In genomic region chr1:43688594-43689000, GRCh38 we compare ENCODE assay signal across 13 cellular contexts. TPM values are rescaled to one million over a fixed set of nuclear protein-coding genes. Genes with fewer than 3 reads are reported as not detected.
A peak's percentile ranks its signal among the peaks of the same experiment; 100 is the strongest.
DNase-seq lines count a peak whose midpoint lies in the region; ATAC-seq, FAIRE-seq and TF ChIP-seq lines count a peak whose summit lies in the region.
"Had no signal": no experiment of that assay in that cellular context is flagged by ENCODE, and none has a peak within 500 bp of the region (broad histone marks: within the 10 kb centered on the region; RNA-seq: fewer than 3 reads in every experiment).

No MANE protein-coding gene starts in this region.

- ATAC-seq in HG02970 (IDR thresholded peaks at IDR 0.05; ENCODE audit: low FRiP score, unreplicated experiment), result no peak
- ATAC-seq: activated CD8-positive, alpha-beta T cell treated with anti-CD3 and anti-CD28 coated beads, Interleukin-2, amount 10 ng/mL, durations not matched to agents 7 days and 5 days; HCT116 had no signal

- H3K9me3 Mint-ChIP-seq in astrocyte (ENCODE audit: unreplicated experiment), result no peaks in the 10 kb centered on the region

- H3K36me3 ChIP-seq in astrocyte (ENCODE audit: insufficient read depth, low read length), result peaks cover 76% of the 10 kb centered on the region

- H3K27me3 Mint-ChIP-seq in astrocyte (ENCODE audit: low read depth, unreplicated experiment), result no peaks in the 10 kb centered on the region

- no peak for TF ChIP-seq CTCF in astrocyte (IDR thresholded peaks at IDR 0.05; ENCODE audit: insufficient read depth, low read depth, low read length)
- TF ChIP-seq CTCF in GM10266 (IDR thresholded peaks at IDR 0.05; ENCODE audit: control insufficient read depth, insufficient read depth, low read depth, missing control alignments), result no peak

- H3K4me3 Mint-ChIP-seq in astrocyte (ENCODE audit: unreplicated experiment), result peak overlapping the region; percentile 40
- H3K4me3 Mint-ChIP-seq: activated CD8-positive, alpha-beta T cell treated with anti-CD3 and anti-CD28 coated beads, Interleukin-2, amount 10 ng/mL, durations not matched to agents 7 days and 5 days had no signal

- peaks cover 9% of the 10 kb centered on the region for H3K79me2 ChIP-seq in astrocyte (ENCODE audit: insufficient read depth, low read length)

- H3K4me2 ChIP-seq in astrocyte (ENCODE audit: low read length), result peak overlapping the region; percentile 3

- H3K9me3 ChIP-seq in astrocyte (ENCODE audit: insufficient read depth, low read depth, low read length), result no peaks in the 10 kb centered on the region

- H4K20me1 ChIP-seq in astrocyte (ENCODE audit: insufficient read depth, low read length), result peaks cover 76% of the 10 kb centered on the region

- peaks cover 72% of the 10 kb centered on the region for H3K36me3 Mint-ChIP-seq in astrocyte (ENCODE audit: low read depth, unreplicated experiment)

- peak; percentile 71 for FAIRE-seq in astrocyte (lab: Jason Lieb, UNC)
- FAIRE-seq: colon had no signal

- no peak overlapping the region for H2AFZ ChIP-seq in astrocyte (ENCODE audit: low read depth, low read length)

- no peak overlapping the region for H3K4me3 ChIP-seq in astrocyte (ENCODE audit: insufficient read depth, low read depth, low read length)

- peak overlapping the region; percentile 32 for H3K27ac ChIP-seq in astrocyte (ENCODE audit: low read depth, low read length)
- H3K27ac ChIP-seq: HL-60 had no signal

- H3K4me1 Mint-ChIP-seq in astrocyte (ENCODE audit: low read depth, unreplicated experiment), result peaks cover 18% of the 10 kb centered on the region

- DNase-seq in AML-193 (lab: John Stamatoyannopoulos, UW) (peak; percentile 7 to 16), M059J (ENCODE audit: low read depth) (peak; percentile 56), astrocyte (ENCODE audit: low read depth) (peak; percentile 73), iris pigment epithelial cell (ENCODE audit: low read depth) (peak; percentile 87), NCI-H146 treated with DMSO at 0.1 percent for 48 hours (lab: John Stamatoyannopoulos, UW; ENCODE audit: unreplicated experiment) (no peak), GM10266 (ENCODE audit: extremely low spot score) (no peak)
- no peak for DNase-seq in stimulated activated CD8-positive, alpha-beta memory T cell treated with anti-CD3 and anti-CD28 coated beads, Interleukin-4, amount 100 ng/mL, for 48 hours
- DNase-seq: activated CD8-positive, alpha-beta T cell treated with anti-CD3 and anti-CD28 coated beads, Interleukin-2, amount 10 ng/mL, durations not matched to agents 7 days and 5 days; NCI-H2081 treated with DMSO at 0.1 percent for 48 hours had no signal

- peak overlapping the region; percentile 93 for H3K27ac Mint-ChIP-seq in astrocyte (ENCODE audit: unreplicated experiment)
- H3K27ac Mint-ChIP-seq: activated CD8-positive, alpha-beta T cell treated with anti-CD3 and anti-CD28 coated beads, Interleukin-2, amount 10 ng/mL, durations not matched to agents 7 days and 5 days had no signal

- no peak overlapping the region for H3K9ac ChIP-seq in astrocyte (ENCODE audit: low read length)

- no peaks in the 10 kb centered on the region for H3K27me3 ChIP-seq in astrocyte (ENCODE audit: insufficient read depth, low read length)

- H3K4me1 ChIP-seq in astrocyte (ENCODE audit: insufficient read depth, low read length), result peaks cover 18% of the 10 kb centered on the region

RNA-seq across cellular contexts. Expression of gene ST3GAL3, which starts 18.7 kb away (rescaled TPM):
- total RNA-seq in M059J (2014; rRNA removed; shearing (Covaris generic)), result 15.0 and 24.2 TPM in 2 replicates
- 11.4 and 13.9 TPM in 2 replicates for total RNA-seq in astrocyte

RNA-seq across cellular contexts. Expression of gene KDM4A, which starts 38.6 kb away (rescaled TPM):
- 20.1 and 28.4 TPM in 2 replicates for total RNA-seq in M059J (2014; rRNA removed; shearing (Covaris generic))
- 93.5 and 97.5 TPM in 2 replicates for total RNA-seq in astrocyte

Comparison
In these comparisons a context has a peak if more than half of its experiments do, and no peak if none do; other contexts are left out.
1. DNase-seq: peak in AML-193 (2 of 2), M059J (single experiment), astrocyte (single experiment) and iris pigment epithelial cell (single experiment); none in NCI-H146 treated with DMSO at 0.1 percent for 48 hours (single experiment), stimulated activated CD8-positive, alpha-beta memory T cell treated with anti-CD3 and anti-CD28 coated beads, Interleukin-4, amount 100 ng/mL, for 48 hours (single experiment) and GM10266 (single experiment).